In the genomic region with DNA sequence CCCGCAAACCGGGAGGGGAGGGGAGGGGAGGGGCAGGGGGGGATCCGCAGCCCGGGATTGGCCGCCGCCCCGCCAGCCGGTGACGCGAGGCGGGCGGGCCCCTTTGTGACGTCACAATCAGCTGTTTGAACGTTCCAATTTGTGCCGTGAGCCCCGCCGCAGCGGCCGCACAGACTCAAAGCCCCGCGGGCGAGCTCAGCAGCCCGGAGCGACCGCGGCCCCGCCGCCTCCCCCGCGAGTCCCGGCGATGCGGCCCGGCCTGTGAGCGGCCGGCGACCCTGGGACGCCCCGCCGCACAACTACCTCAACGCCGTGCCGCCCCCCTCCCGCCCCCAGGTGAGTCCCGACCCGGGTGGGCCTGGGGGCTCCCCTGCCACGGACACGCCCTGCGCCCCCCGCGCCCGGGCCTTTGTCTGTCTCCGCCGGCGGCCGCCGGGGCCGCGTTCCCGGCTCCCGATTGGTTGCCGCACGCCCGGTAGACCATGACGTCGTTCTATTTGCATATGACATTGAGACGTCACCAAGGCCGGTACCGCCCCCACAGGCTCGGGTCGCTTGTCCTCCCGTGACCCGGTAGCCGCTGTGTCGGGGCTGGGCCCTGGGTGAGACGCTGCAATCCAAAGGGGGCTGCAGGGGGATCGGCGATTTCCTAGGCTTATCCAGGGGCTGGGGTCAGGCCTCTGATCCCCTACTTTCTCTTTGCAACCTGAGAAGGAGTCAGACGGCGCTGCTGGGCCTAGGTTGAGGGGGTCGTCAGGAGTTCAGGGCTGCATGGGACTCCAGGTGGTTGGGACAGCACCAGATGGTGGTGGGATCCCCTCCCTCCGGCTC, we compare ENCODE assay signal across 8 cellular contexts. TPM values are rescaled to one million over a fixed set of nuclear protein-coding genes. Genes with fewer than 3 reads are reported as not detected.
DNase-seq lines count a peak whose midpoint lies in the region; ATAC-seq and TF ChIP-seq lines count a peak whose summit lies in the region.

A gene with protein sequence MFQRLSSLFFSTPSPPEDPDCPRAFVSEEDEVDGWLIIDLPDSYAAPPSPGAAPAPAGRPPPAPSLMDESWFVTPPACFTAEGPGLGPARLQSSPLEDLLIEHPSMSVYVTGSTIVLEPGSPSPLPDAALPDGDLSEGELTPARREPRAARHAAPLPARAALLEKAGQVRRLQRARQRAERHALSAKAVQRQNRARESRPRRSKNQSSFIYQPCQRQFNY (plus strand): TSS at position 168 of the 831 bp plus-strand sequence. CDS start 4,396 bp downstream, outside the sequence.

- H3K9me3 ChIP-seq in psoas muscle, result no peaks in the 10 kb centered on the region

- peak; percentile 82 to 85 for DNase-seq in NCI-H1930 (lab: John Stamatoyannopoulos, UW)
- peak; percentile 86 for DNase-seq in T-helper 2 cell treated with Interferon-gamma antibody and Interleukin-4, amounts not matched to agents 5 μg/mL and 100 μg/mL, for 36 hours (ENCODE audit: low spot score)
- peak; percentile 32 to 94 (median 88) for DNase-seq in anterior cingulate cortex (lab: John Stamatoyannopoulos, UW)
- peak; percentile 97 for DNase-seq in left ventricle myocardium superior
- peak; percentile 93 to 96 for DNase-seq in psoas muscle
- DNase-seq in ureter (ENCODE audit: low spot score), result peak; percentile 92

- no peaks in the 10 kb centered on the region for H3K36me3 ChIP-seq in psoas muscle (ENCODE audit: insufficient read depth in 1 of 2, low read depth in 1 of 2)

- no peaks in the 10 kb centered on the region for H3K27me3 ChIP-seq in psoas muscle (ENCODE audit: insufficient read depth in 3 of 3, low read length in 2 of 3)

- peak within 1 kb of the TSS; percentile 94 for H3K27ac Mint-ChIP-seq in T-helper 2 cell treated with Interferon-gamma antibody and Interleukin-4, amounts not matched to agents 5 μg/mL and 100 μg/mL, for 36 hours

- H3K4me3 Mint-ChIP-seq in T-helper 2 cell treated with Interferon-gamma antibody and Interleukin-4, amounts not matched to agents 5 μg/mL and 100 μg/mL, for 36 hours, result peak within 1 kb of the TSS; percentile 93

- WGBS in psoas muscle, 3 donors, result 1% methylated on average over 30 to 82 of the region's 82 CpGs

- intact Hi-C loops in left ventricle myocardium superior (cut with micrococcal nuclease), result loop anchor here (10.0 kb wide), 1 partner anchor 170 kb away; no protein-coding TSS in a partner anchor
- intact Hi-C loops in psoas muscle (cut with DNase I), result loop anchor here (5.0 to 10.0 kb wide), 4 partner anchors 127 to 390 kb away; a partner anchor contains a TSS

- peaks cover 23% of the 10 kb centered on the region for H3K4me1 ChIP-seq in psoas muscle

- H3K4me1 Mint-ChIP-seq in T-helper 2 cell treated with Interferon-gamma antibody and Interleukin-4, amounts not matched to agents 5 μg/mL and 100 μg/mL, for 36 hours (ENCODE audit: low read depth), result peaks cover 28% of the 10 kb centered on the region

- no peaks in the 10 kb centered on the region for H3K36me3 Mint-ChIP-seq in T-helper 2 cell treated with Interferon-gamma antibody and Interleukin-4, amounts not matched to agents 5 μg/mL and 100 μg/mL, for 36 hours (ENCODE audit: low read depth)

- peak within 1 kb of the TSS; percentile 100 for H3K27ac ChIP-seq in psoas muscle

- no peaks in the 10 kb centered on the region for H3K9me3 Mint-ChIP-seq in T-helper 2 cell treated with Interferon-gamma antibody and Interleukin-4, amounts not matched to agents 5 μg/mL and 100 μg/mL, for 36 hours

- peak; percentile 68 for ATAC-seq in HG02885 (IDR thresholded peaks at IDR 0.05; ENCODE audit: poor library complexity, unreplicated experiment)
- peak; percentile 82 for ATAC-seq in left ventricle myocardium superior
- ATAC-seq in psoas muscle, result peak; percentile 82 to 86 (median 84)

- H3K27me3 Mint-ChIP-seq in T-helper 2 cell treated with Interferon-gamma antibody and Interleukin-4, amounts not matched to agents 5 μg/mL and 100 μg/mL, for 36 hours (ENCODE audit: low read depth), result peaks cover 12% of the 10 kb centered on the region

- TF ChIP-seq CTCF in GM12875 (IDR thresholded peaks at IDR 0.05; ENCODE audit: borderline replicate concordance, insufficient read depth, low read depth, low read length) (no peak), psoas muscle (IDR thresholded peaks at IDR 0.05) (no peak)

- H3K4me3 ChIP-seq in GM12875 (ENCODE audit: low read depth, low read length) (peak within 1 kb of the TSS; percentile 65), psoas muscle (peak within 1 kb of the TSS; percentile 81)

RNA-seq across cellular contexts. Expression of the gene that starts here (rescaled TPM):
- total RNA-seq in left ventricle myocardium superior, result 146 TPM
- total RNA-seq in psoas muscle, result 10 to 100 TPM; 22.2 to 37.4 (median 27.8) TPM
- 10 to 100 TPM; 20.5 to 42.8 (median 23.8) TPM for polyA plus RNA-seq in psoas muscle
- 31.9 TPM for total RNA-seq in ureter

Comparison
In these comparisons a context has a peak if more than half of its experiments do, and no peak if none do; other contexts are left out.
1. Peak in every context shown above with its lines: DNase-seq, ATAC-seq, H3K4me3 ChIP-seq and H3K27ac ChIP-seq.